Comparison of ENCODE assay signal across 28 cellular contexts in the genomic region with DNA sequence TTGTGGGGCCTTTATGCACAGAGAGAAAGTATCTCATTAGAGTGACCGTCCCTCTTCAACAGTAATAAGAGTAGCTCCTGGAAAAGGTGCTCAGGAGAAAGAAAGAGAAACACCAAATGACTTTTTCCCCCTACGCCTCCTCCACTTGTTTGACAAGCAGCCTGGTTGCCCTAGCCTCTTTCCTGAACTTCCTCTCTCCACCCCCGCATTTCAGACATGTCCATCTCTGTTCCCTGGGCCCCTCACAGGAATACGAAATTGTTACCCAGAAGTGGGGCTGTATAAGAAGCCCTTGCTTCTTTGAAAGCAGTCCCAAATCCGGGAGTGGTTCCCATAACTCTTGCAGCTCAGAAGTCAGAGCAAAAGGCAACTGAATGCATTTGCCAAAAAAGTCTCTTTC.
"Had no signal": no experiment of that assay in that cellular context is flagged by ENCODE, and none has a peak within 500 bp of the region (broad histone marks: within the 10 kb centered on the region; RNA-seq: fewer than 3 reads in every experiment).

No MANE protein-coding gene starts in this region.

- H3K9me3 ChIP-seq: esophagus muscularis mucosa, gastroesophageal sphincter, lower lobe of right lung, neutrophil, right lobe of liver, testis, tibial artery had no signal

- H3K9ac ChIP-seq: parathyroid adenoma had no signal

- H3K27me3 ChIP-seq: dorsolateral prefrontal cortex, esophagus muscularis mucosa, foreskin keratinocyte, gastroesophageal sphincter, hepatocyte, neutrophil, right lobe of liver, stomach, testis, tibial artery had no signal

- H3K27me3 Mint-ChIP-seq: naive thymus-derived CD8-positive, alpha-beta T cell had no signal

- H3K4me1 ChIP-seq: foreskin keratinocyte, gastroesophageal sphincter, parathyroid adenoma, right lobe of liver, stomach, testis, tibial artery had no signal

- ATAC-seq: foreskin keratinocyte; gastroesophageal sphincter; heart left ventricle; left cardiac atrium; left ventricle myocardium superior; lower lobe of right lung; naive thymus-derived CD8-positive, alpha-beta T cell; right lobe of liver had no signal

- H3K4me3 ChIP-seq: dorsolateral prefrontal cortex, esophagus muscularis mucosa, gastroesophageal sphincter, heart left ventricle, hepatocyte, lower lobe of right lung, right lobe of liver, stomach, testis, tibial artery had no signal

- H3K27ac Mint-ChIP-seq: naive thymus-derived CD8-positive, alpha-beta T cell; progenitor cell of endocrine pancreas; type B pancreatic cell had no signal

- H3K4me3 Mint-ChIP-seq: naive thymus-derived CD8-positive, alpha-beta T cell; type B pancreatic cell had no signal

- H3K36me3 Mint-ChIP-seq: type B pancreatic cell had no signal

- DNase-seq: caudate nucleus; cerebellar nuclear complex; cortex of kidney; dorsolateral prefrontal cortex; effector CD4-positive, alpha-beta T cell; foreskin keratinocyte; heart left ventricle; left cardiac atrium; left ventricle myocardium superior; lower lobe of right lung; naive thymus-derived CD8-positive, alpha-beta T cell; right lobe of liver; small intestine; stimulated activated CD4-positive, alpha-beta T cell treated with anti-CD3 and anti-CD28 coated beads, Interleukin-15, amount 100 ng/mL, for 24 hours; stimulated activated CD4-positive, alpha-beta T cell treated with anti-CD3 and anti-CD28 coated beads, Interleukin-2, amount 100 ng/mL, for 48 hours; stimulated activated CD8-positive, alpha-beta memory T cell treated with anti-CD3 and anti-CD28 coated beads, Interleukin-4, amount 100 ng/mL, for 48 hours; stimulated activated naive CD4-positive, alpha-beta T cell treated with Interleukin-2 at 50 U/mL for 16 hours; stomach; testis; tibial artery had no signal

- H3K27ac ChIP-seq: dorsolateral prefrontal cortex, epithelial cell of prostate, esophagus muscularis mucosa, foreskin keratinocyte, gastroesophageal sphincter, heart left ventricle, hepatocyte, lower lobe of right lung, neutrophil, parathyroid adenoma, right lobe of liver, stomach, testis, tibial artery had no signal

- H3K36me3 ChIP-seq: esophagus muscularis mucosa, gastroesophageal sphincter, heart left ventricle, lower lobe of right lung, neutrophil, right lobe of liver, stomach, tibial artery had no signal
